ENCODE assay signal across 16 cellular contexts in genomic region chr1:182119631-182120030, GRCh38. TPM values are rescaled to one million over a fixed set of nuclear protein-coding genes. Genes with fewer than 3 reads are reported as not detected.
DNase-seq lines count a peak whose midpoint lies in the region; ATAC-seq and TF ChIP-seq lines count a peak whose summit lies in the region.
"Had no signal": no experiment of that assay in that cellular context is flagged by ENCODE, and none has a peak within 500 bp of the region (broad histone marks: within the 10 kb centered on the region; RNA-seq: fewer than 3 reads in every experiment).

No MANE protein-coding gene starts in this region.

- H3K27ac Mint-ChIP-seq in endodermal cell = no peak overlapping the region

- H3K27ac ChIP-seq in dorsolateral prefrontal cortex (peak overlapping the region in 47 of 59 donors; percentile 54 to 95 (median 86)), endodermal cell (ENCODE audit: low read depth, low read length) (no peak overlapping the region)
- H3K27ac ChIP-seq: SJSA1 had no signal

- H3K4me3 Mint-ChIP-seq in endodermal cell = no peak overlapping the region
- H3K4me3 Mint-ChIP-seq: CD14-positive monocyte had no signal

- H3K27me3 Mint-ChIP-seq in endodermal cell (ENCODE audit: insufficient read depth) = no peaks in the 10 kb centered on the region

- peak; percentile 25 for DNase-seq in ACHN
- peak; percentile 45 for DNase-seq in NCI-H226
- no peak for DNase-seq in dorsolateral prefrontal cortex
- DNase-seq in renal cortical epithelial cell (ENCODE audit: low read depth) = peak; percentile 16
- DNase-seq in endodermal cell = no peak
- DNase-seq in epidermal melanocyte (ENCODE audit: insufficient read length, low spot score) = no peak
- DNase-seq in NCI-H774 (lab: John Stamatoyannopoulos, UW) = no peak
- DNase-seq: COR-L47, H7, NCI-H146, NCI-H2081 treated with DMSO at 0.1 percent for 48 hours, NCI-H526, OCI-M1 had no signal

- intact Hi-C loops in dorsolateral prefrontal cortex (cut with DNase I) = loop anchor here in 1 of 2 donors (2.0 to 10.0 kb wide), 2 partner anchors 23 to 275 kb away; partner anchors contain the start of gene GLUL

- no peaks in the 10 kb centered on the region for H3K36me3 Mint-ChIP-seq in endodermal cell (ENCODE audit: low read depth)
- H3K36me3 Mint-ChIP-seq: CD14-positive monocyte had no signal

- ATAC-seq in HG02588 (IDR thresholded peaks at IDR 0.05; ENCODE audit: unreplicated experiment) = no peak

- no peaks in the 10 kb centered on the region for H3K9me3 ChIP-seq in endodermal cell (ENCODE audit: control insufficient read depth, low read length)
- H3K9me3 ChIP-seq: SJSA1 had no signal

- H3K9ac ChIP-seq in endodermal cell (ENCODE audit: extremely low read depth, low read length, poor library complexity, severe bottlenecking) = no peak overlapping the region

- H3K4me1 Mint-ChIP-seq in endodermal cell = peaks cover 4% of the 10 kb centered on the region
- H3K4me1 Mint-ChIP-seq: CD14-positive monocyte had no signal

- H3K4me3 ChIP-seq in dorsolateral prefrontal cortex = no peak overlapping the region
- no peak overlapping the region for H3K4me3 ChIP-seq in endodermal cell (ENCODE audit: low read length)
- H3K4me3 ChIP-seq: SJSA1 had no signal

- H3K4me1 ChIP-seq in endodermal cell (ENCODE audit: control insufficient read depth, insufficient read depth, low read length) = no peaks in the 10 kb centered on the region
- H3K4me1 ChIP-seq: SJSA1 had no signal

- no peaks in the 10 kb centered on the region for H3K9me3 Mint-ChIP-seq in endodermal cell

- H3K27me3 ChIP-seq in dorsolateral prefrontal cortex = peaks cover 0 to 2% (median 0%) of the 10 kb centered on the region in 45 donors
- H3K27me3 ChIP-seq in endodermal cell (ENCODE audit: control insufficient read depth, insufficient read depth, low read length, poor library complexity, severe bottlenecking) = no peaks in the 10 kb centered on the region
- H3K27me3 ChIP-seq: SJSA1 had no signal

- no peak for TF ChIP-seq CTCF in dorsolateral prefrontal cortex (IDR thresholded peaks at IDR 0.05 in 54 of 56, conservative IDR thresholded peaks at IDR 0.05 in 2 of 56; ENCODE audit: low read depth in 1 of 56, partially characterized antibody in 56 of 56)
- TF ChIP-seq CTCF in endodermal cell (conservative IDR thresholded peaks at IDR 0.05) = no peak

- 76 to 83% methylated on average over 6 to 7 of the region's 7 CpGs for WGBS in endodermal cell (ENCODE audit: insufficient coverage in 1 of 2, insufficient read length in 1 of 2), 2 experiments

- no peaks in the 10 kb centered on the region for H3K36me3 ChIP-seq in endodermal cell (ENCODE audit: control insufficient read depth, insufficient read depth, low read length)
- H3K36me3 ChIP-seq: SJSA1 had no signal

- in situ Hi-C loops in ACHN (cut with HindIII; ENCODE audit: low pct_ligation_motif_present, low pct_unique_long_range_greater_than_20kb, low sequenced_read_pairs) = no loop called here

RNA-seq across cellular contexts. Expression of gene ZNF648, which starts 58.1 kb away (rescaled TPM):
- under 1 TPM in 117 of 120 experiments, not detected in 3; 0.11 to 0.98 (median 0.41) TPM for total RNA-seq in dorsolateral prefrontal cortex
- not detected in 2 replicates for total RNA-seq in renal cortical epithelial cell
- under 1 TPM in 1 of 2 donors, not detected in 1; 0.29 TPM for total RNA-seq in endodermal cell
- 0.11 TPM for polyA plus RNA-seq in endodermal cell (2013, experiment 1 of 2)
- 0.25 TPM for polyA plus RNA-seq in endodermal cell (2013, experiment 2 of 2)
- total RNA-seq: SJSA1 had no signal
- polyA plus RNA-seq: CD14-positive monocyte had no signal

Comparison
In these comparisons a context has a peak if more than half of its experiments do, and no peak if none do; other contexts are left out.
1. DNase-seq: peak in ACHN (single experiment), NCI-H226 (single experiment) and renal cortical epithelial cell (single experiment); none in dorsolateral prefrontal cortex (0 of 10), endodermal cell (single experiment), epidermal melanocyte (single experiment) and NCI-H774 (single experiment).